8 cellular contexts compared by ENCODE assay signal in genomic region chr6:28104392-28105250, GRCh38.
A peak's percentile ranks its signal among the peaks of the same experiment; 100 is the strongest.
DNase-seq lines count a peak whose midpoint lies in the region; ATAC-seq lines count a peak whose summit lies in the region.

No MANE protein-coding gene starts in this region.

- peak; percentile 62 for DNase-seq in COLO829 (ENCODE audit: low spot score)
- DNase-seq in HS-27A (ENCODE audit: low read depth): peak; percentile 36
- peak; percentile 86 to 90 for DNase-seq in NOMO-1 (lab: John Stamatoyannopoulos, UW; ENCODE audit: unreplicated experiment in 2 of 2)
- peak; percentile 54 for DNase-seq in activated CD8-positive, alpha-beta memory T cell treated with anti-CD3 and anti-CD28 coated beads, Interleukin-2, amount 50 U/mL, for 24 hours (ENCODE audit: extremely low read depth)
- peak; percentile 75 for DNase-seq in epidermal melanocyte (ENCODE audit: insufficient read length, low spot score)
- DNase-seq in middle frontal gyrus (ENCODE audit: extremely low spot score, low spot score): peak; percentile 79
- DNase-seq in stimulated activated CD8-positive, alpha-beta memory T cell treated with anti-CD3 and anti-CD28 coated beads, Interleukin-15, amount 100 ng/mL, for 48 hours (ENCODE audit: low read depth in 2 of 2): peak; percentile 77

- peak; percentile 99 for ATAC-seq in GM19463 (IDR thresholded peaks at IDR 0.05; ENCODE audit: unreplicated experiment)

Comparison
In these comparisons a context has a peak if more than half of its experiments do, and no peak if none do; other contexts are left out.
1. Peak in every context shown above with its lines: DNase-seq and ATAC-seq.
2. DNase-seq: peak in every context shown above with its lines; median percentile 88 in NOMO-1; 79 in middle frontal gyrus; 77 in stimulated activated CD8-positive, alpha-beta memory T cell treated with anti-CD3 and anti-CD28 coated beads, Interleukin-15, amount 100 ng/mL, for 48 hours; 75 in epidermal melanocyte; 62 in COLO829; 54 in activated CD8-positive, alpha-beta memory T cell treated with anti-CD3 and anti-CD28 coated beads, Interleukin-2, amount 50 U/mL, for 24 hours; 36 in HS-27A.